ENCODE assay signal across 2 cellular contexts in the genomic region with DNA sequence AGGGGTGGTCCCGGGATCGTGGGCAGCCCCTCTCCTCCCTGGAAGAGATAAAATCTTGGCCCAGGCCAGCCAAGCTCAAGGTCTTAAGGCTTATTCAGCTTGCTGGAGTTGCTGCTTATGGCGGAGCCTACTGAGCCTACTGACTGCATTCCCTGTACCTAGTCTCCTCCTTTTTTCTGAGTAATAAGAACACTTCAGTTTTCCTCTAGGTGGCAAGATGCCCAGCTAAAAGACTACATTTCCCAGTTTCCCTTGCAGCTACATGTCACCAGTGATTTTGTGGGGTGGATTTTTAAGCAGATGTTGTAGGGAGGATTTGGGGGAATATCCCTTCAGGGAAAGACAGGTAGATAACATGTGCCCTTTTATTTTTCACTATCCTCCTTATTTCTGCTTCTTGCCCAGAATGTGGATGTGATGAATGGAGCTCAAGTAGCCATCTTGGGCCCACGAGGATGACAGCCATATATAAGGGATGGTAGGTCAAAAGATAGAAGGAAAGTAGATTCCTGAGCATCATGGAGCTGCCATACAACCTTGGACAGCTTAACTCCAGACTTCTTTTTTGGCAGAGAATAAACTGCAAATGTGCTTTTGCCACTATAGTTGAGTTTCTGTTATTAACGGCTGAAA.
TF ChIP-seq lines count a peak whose summit lies in the region.

No MANE protein-coding gene starts in this region.

TF ChIP-seq in SK-N-SH treated with all-trans-retinoic acid at 6 μM for 48 hours, 23 proteins besides CTCF, POLR2A, EP300 and RAD21 (continued from another document):
- TF ChIP-seq ZC3H10 (CRISPR knock-in tag; IDR thresholded peaks at IDR 0.05): no peak
- no peak for TF ChIP-seq PATZ1 (CRISPR knock-in tag; IDR thresholded peaks at IDR 0.05; ENCODE audit: borderline replicate concordance)
- TF ChIP-seq, protein P1, sequence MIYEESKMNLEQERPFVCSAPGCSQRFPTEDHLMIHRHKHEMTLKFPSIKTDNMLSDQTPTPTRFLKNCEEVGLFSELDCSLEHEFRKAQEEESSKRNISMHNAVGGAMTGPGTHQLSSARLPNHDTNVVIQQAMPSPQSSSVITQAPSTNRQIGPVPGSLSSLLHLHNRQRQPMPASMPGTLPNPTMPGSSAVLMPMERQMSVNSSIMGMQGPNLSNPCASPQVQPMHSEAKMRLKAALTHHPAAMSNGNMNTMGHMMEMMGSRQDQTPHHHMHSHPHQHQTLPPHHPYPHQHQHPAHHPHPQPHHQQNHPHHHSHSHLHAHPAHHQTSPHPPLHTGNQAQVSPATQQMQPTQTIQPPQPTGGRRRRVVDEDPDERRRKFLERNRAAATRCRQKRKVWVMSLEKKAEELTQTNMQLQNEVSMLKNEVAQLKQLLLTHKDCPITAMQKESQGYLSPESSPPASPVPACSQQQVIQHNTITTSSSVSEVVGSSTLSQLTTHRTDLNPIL (CRISPR knock-in tag; IDR thresholded peaks at IDR 0.05; ENCODE audit: low read depth): no peak
- no peak for TF ChIP-seq TCF4 (CRISPR knock-in tag; IDR thresholded peaks at IDR 0.05; ENCODE audit: borderline replicate concordance)
- no peak for TF ChIP-seq OSR1 (CRISPR knock-in tag; IDR thresholded peaks at IDR 0.05)
- no peak for TF ChIP-seq CSDC2 (CRISPR knock-in tag; IDR thresholded peaks at IDR 0.05)
- TF ChIP-seq BACH2 (CRISPR knock-in tag; IDR thresholded peaks at IDR 0.05; ENCODE audit: borderline replicate concordance): no peak
- TF ChIP-seq, protein P2, sequence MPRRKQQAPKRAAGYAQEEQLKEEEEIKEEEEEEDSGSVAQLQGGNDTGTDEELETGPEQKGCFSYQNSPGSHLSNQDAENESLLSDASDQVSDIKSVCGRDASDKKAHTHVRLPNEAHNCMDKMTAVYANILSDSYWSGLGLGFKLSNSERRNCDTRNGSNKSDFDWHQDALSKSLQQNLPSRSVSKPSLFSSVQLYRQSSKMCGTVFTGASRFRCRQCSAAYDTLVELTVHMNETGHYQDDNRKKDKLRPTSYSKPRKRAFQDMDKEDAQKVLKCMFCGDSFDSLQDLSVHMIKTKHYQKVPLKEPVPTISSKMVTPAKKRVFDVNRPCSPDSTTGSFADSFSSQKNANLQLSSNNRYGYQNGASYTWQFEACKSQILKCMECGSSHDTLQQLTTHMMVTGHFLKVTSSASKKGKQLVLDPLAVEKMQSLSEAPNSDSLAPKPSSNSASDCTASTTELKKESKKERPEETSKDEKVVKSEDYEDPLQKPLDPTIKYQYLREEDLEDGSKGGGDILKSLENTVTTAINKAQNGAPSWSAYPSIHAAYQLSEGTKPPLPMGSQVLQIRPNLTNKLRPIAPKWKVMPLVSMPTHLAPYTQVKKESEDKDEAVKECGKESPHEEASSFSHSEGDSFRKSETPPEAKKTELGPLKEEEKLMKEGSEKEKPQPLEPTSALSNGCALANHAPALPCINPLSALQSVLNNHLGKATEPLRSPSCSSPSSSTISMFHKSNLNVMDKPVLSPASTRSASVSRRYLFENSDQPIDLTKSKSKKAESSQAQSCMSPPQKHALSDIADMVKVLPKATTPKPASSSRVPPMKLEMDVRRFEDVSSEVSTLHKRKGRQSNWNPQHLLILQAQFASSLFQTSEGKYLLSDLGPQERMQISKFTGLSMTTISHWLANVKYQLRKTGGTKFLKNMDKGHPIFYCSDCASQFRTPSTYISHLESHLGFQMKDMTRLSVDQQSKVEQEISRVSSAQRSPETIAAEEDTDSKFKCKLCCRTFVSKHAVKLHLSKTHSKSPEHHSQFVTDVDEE (CRISPR knock-in tag; IDR thresholded peaks at IDR 0.05): no peak
TF ChIP-seq in SK-N-SH treated with all-trans-retinoic acid at 6 μM for 48 hours: peak in this region for 0.

TF ChIP-seq in SK-N-SH, 30 proteins besides CTCF, POLR2A, EP300 and RAD21 (continued from another document):
- no peak for TF ChIP-seq REST (IDR thresholded peaks at IDR 0.05; ENCODE audit: low read depth, low read length)
- no peak for TF ChIP-seq SMC3 (IDR thresholded peaks at IDR 0.05; ENCODE audit: low read depth, low read length)
- TF ChIP-seq MXI1 (IDR thresholded peaks at IDR 0.05; ENCODE audit: low read depth, low read length): no peak
- no peak for TF ChIP-seq TAF1 (IDR thresholded peaks at IDR 0.05; ENCODE audit: borderline replicate concordance, low read depth, low read length)
- no peak for TF ChIP-seq ELF1 (IDR thresholded peaks at IDR 0.05)
- TF ChIP-seq SIN3A (IDR thresholded peaks at IDR 0.05; ENCODE audit: borderline replicate concordance, low read depth, low read length): no peak
- TF ChIP-seq FOSL2 (IDR thresholded peaks at IDR 0.05; ENCODE audit: borderline replicate concordance, low read depth): no peak
- no peak for TF ChIP-seq USF1 (IDR thresholded peaks at IDR 0.05; ENCODE audit: borderline replicate concordance, low read depth)
- no peak for TF ChIP-seq RXRA (IDR thresholded peaks at IDR 0.05; ENCODE audit: borderline replicate concordance, low read depth)
- no peak for TF ChIP-seq MEF2A (IDR thresholded peaks at IDR 0.05; ENCODE audit: borderline replicate concordance, low read depth)
- TF ChIP-seq MAX (IDR thresholded peaks at IDR 0.05; ENCODE audit: low read depth): no peak
- TF ChIP-seq, protein P3, sequence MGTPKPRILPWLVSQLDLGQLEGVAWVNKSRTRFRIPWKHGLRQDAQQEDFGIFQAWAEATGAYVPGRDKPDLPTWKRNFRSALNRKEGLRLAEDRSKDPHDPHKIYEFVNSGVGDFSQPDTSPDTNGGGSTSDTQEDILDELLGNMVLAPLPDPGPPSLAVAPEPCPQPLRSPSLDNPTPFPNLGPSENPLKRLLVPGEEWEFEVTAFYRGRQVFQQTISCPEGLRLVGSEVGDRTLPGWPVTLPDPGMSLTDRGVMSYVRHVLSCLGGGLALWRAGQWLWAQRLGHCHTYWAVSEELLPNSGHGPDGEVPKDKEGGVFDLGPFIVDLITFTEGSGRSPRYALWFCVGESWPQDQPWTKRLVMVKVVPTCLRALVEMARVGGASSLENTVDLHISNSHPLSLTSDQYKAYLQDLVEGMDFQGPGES (IDR thresholded peaks at IDR 0.05; ENCODE audit: low read depth, low read length): no peak
- TF ChIP-seq USF2 (IDR thresholded peaks at IDR 0.05; ENCODE audit: borderline replicate concordance, low read depth, low read length): no peak
- TF ChIP-seq RCOR1 (IDR thresholded peaks at IDR 0.05; ENCODE audit: low read length): no peak
